ENCODE assay signal across 21 cellular contexts in genomic region chr18:43869451-43870008, GRCh38.
DNase-seq lines count a peak whose midpoint lies in the region; ATAC-seq and TF ChIP-seq lines count a peak whose summit lies in the region.
"Had no signal": no experiment of that assay in that cellular context is flagged by ENCODE, and none has a peak within 500 bp of the region (broad histone marks: within the 10 kb centered on the region; RNA-seq: fewer than 3 reads in every experiment).

No MANE protein-coding gene starts in this region.

- H2AFZ ChIP-seq in GM23338 (peak overlapping the region; percentile 66; the same call in 1 of the 2 replicates), neural progenitor cell (replicated peaks) (peak overlapping the region; percentile 35)

- peaks cover 3% of the 10 kb centered on the region; the same call in 1 of the 2 replicates for H3K9me2 ChIP-seq in GM23338 (ENCODE audit: insufficient read depth)

- no peak overlapping the region for H3K9ac ChIP-seq in neural progenitor cell

- H3K27me3 Mint-ChIP-seq in GM23338 (ENCODE audit: insufficient read depth, low read depth, poor library complexity) (no peaks in the 10 kb centered on the region), neural progenitor cell (ENCODE audit: insufficient read depth, low read depth) (no peaks in the 10 kb centered on the region), Calu3 (ENCODE audit: unreplicated experiment) (no peaks in the 10 kb centered on the region)
- H3K27me3 Mint-ChIP-seq: activated naive CD4-positive, alpha-beta T cell treated with anti-CD3 and anti-CD28 coated beads, Interleukin-2, amount 50 U/mL, for 24 hours had no signal

- BruUV-seq in Calu3 (replicated peaks; lab: Mats Ljungman, UMichigan): no TSS peak

- H3K9me3 ChIP-seq in neural progenitor cell (ENCODE audit: low read depth): no peaks in the 10 kb centered on the region
- H3K9me3 ChIP-seq in right atrium auricular region: no peaks in the 10 kb centered on the region
- H3K9me3 ChIP-seq: tibial nerve had no signal

- intact Hi-C loops in Calu3 (cut with micrococcal nuclease; ENCODE audit: unreplicated experiment): no loop called here

- CTCF ChIA-PET in Calu3 (lab: Charles Lee): no interaction called here

- no peaks in the 10 kb centered on the region for H3K4me1 Mint-ChIP-seq in GM23338
- H3K4me1 Mint-ChIP-seq in neural progenitor cell: peaks cover 6% of the 10 kb centered on the region
- H3K4me1 Mint-ChIP-seq in Calu3 (ENCODE audit: low read depth, unreplicated experiment): no peaks in the 10 kb centered on the region
- H3K4me1 Mint-ChIP-seq: activated naive CD4-positive, alpha-beta T cell treated with anti-CD3 and anti-CD28 coated beads, Interleukin-2, amount 50 U/mL, for 24 hours; naive thymus-derived CD8-positive, alpha-beta T cell had no signal

- DNase-seq in GM23338 (ENCODE audit: low spot score) (no peak), NCI-H446 (lab: John Stamatoyannopoulos, UW) (peak; percentile 57 to 69), dedifferentiated amniotic fluid mesenchymal stem cell (ENCODE audit: extremely low spot score) (peak; percentile 81), neural progenitor cell (ENCODE audit: low spot score) (no peak), right atrium auricular region (ENCODE audit: low spot score) (no peak), Calu3 (no peak)
- DNase-seq: activated CD8-positive, alpha-beta memory T cell treated with anti-CD3 and anti-CD28 coated beads, Interleukin-2, amount 50 U/mL, for 4 hours; GF-D8; left ventricle myocardium superior; naive thymus-derived CD8-positive, alpha-beta T cell; NCI-H1417; NCI-H526 treated with DMSO at 0.1 percent for 48 hours; retina; stimulated activated CD4-positive, alpha-beta T cell treated with anti-CD3 and anti-CD28 coated beads, Interleukin-2, amount 100 ng/mL, for 24 hours; T-helper 2 cell had no signal

- H3F3A ChIP-seq in GM23338 (replicated peaks; ENCODE audit: low read depth) (no peaks in the 10 kb centered on the region), neural progenitor cell (ENCODE audit: low read depth) (no peaks in the 10 kb centered on the region)

- H3K4me3 Mint-ChIP-seq in GM23338 (no peak overlapping the region), neural progenitor cell (no peak overlapping the region), Calu3 (ENCODE audit: low read depth, unreplicated experiment) (no peak overlapping the region)
- H3K4me3 Mint-ChIP-seq: activated naive CD4-positive, alpha-beta T cell treated with anti-CD3 and anti-CD28 coated beads, Interleukin-2, amount 50 U/mL, for 24 hours; naive thymus-derived CD8-positive, alpha-beta T cell had no signal

- TF ChIP-seq CTCF in GM23338 (conservative IDR thresholded peaks at IDR 0.05; ENCODE audit: low read depth in 2 of 2) (no peak), neural progenitor cell (IDR thresholded peaks at IDR 0.05) (no peak), right atrium auricular region (IDR thresholded peaks at IDR 0.05) (no peak), Calu3 (IDR thresholded peaks at IDR 0.05; ENCODE audit: unreplicated experiment) (no peak)

- H3K4me1 ChIP-seq in GM23338 (ENCODE audit: insufficient read depth): no peaks in the 10 kb centered on the region
- no peaks in the 10 kb centered on the region for H3K4me1 ChIP-seq in neural progenitor cell
- peaks cover 0 to 7% of the 10 kb centered on the region in 2 donors for H3K4me1 ChIP-seq in right atrium auricular region

- H3K79me2 ChIP-seq in GM23338 (replicated peaks; ENCODE audit: insufficient read depth) (no peaks in the 10 kb centered on the region), neural progenitor cell (ENCODE audit: low read depth) (no peaks in the 10 kb centered on the region)

- H3K27me3 ChIP-seq in GM23338 (ENCODE audit: insufficient read depth): no peaks in the 10 kb centered on the region
- H3K27me3 ChIP-seq in neural progenitor cell: no peaks in the 10 kb centered on the region
- H3K27me3 ChIP-seq in right atrium auricular region: no peaks in the 10 kb centered on the region
- H3K27me3 ChIP-seq: tibial nerve had no signal

- no peaks in the 10 kb centered on the region; the same call in 2 of the 3 replicates for H3K36me3 Mint-ChIP-seq in GM23338 (ENCODE audit: low read depth)
- H3K36me3 Mint-ChIP-seq in neural progenitor cell: no peaks in the 10 kb centered on the region
- no peaks in the 10 kb centered on the region for H3K36me3 Mint-ChIP-seq in Calu3 (ENCODE audit: insufficient read depth, unreplicated experiment)
- H3K36me3 Mint-ChIP-seq: activated naive CD4-positive, alpha-beta T cell treated with anti-CD3 and anti-CD28 coated beads, Interleukin-2, amount 50 U/mL, for 24 hours; naive thymus-derived CD8-positive, alpha-beta T cell had no signal

- H3K27ac ChIP-seq in GM23338 (ENCODE audit: low read depth) (no peak overlapping the region), neural progenitor cell (no peak overlapping the region), right atrium auricular region (no peak overlapping the region)
- H3K27ac ChIP-seq: RWPE1 had no signal

- no peak for ATAC-seq in GM23338
- no peak for ATAC-seq in esophagus mucosa
- no peak for ATAC-seq in GM18870 (IDR thresholded peaks at IDR 0.05; ENCODE audit: unreplicated experiment)
- ATAC-seq: activated CD4-positive, CD25-positive, alpha-beta regulatory T cell treated with anti-CD3 and anti-CD28 coated beads, Interleukin-2, amount 50 U/mL, for 24 hours; left ventricle myocardium superior; naive thymus-derived CD8-positive, alpha-beta T cell had no signal

- H3K4me3 ChIP-seq in GM23338: no peak overlapping the region
- no peak overlapping the region for H3K4me3 ChIP-seq in neural progenitor cell
- no peak overlapping the region for H3K4me3 ChIP-seq in right atrium auricular region
- H3K4me3 ChIP-seq: tibial nerve had no signal

- H3K4me2 ChIP-seq in GM23338 (no peak overlapping the region), neural progenitor cell (no peak overlapping the region)

- H3K36me3 ChIP-seq in GM23338 (ENCODE audit: insufficient read depth): no peaks in the 10 kb centered on the region
- H3K36me3 ChIP-seq in neural progenitor cell: no peaks in the 10 kb centered on the region
- no peaks in the 10 kb centered on the region for H3K36me3 ChIP-seq in right atrium auricular region
- H3K36me3 ChIP-seq: tibial nerve had no signal

- H3K27ac Mint-ChIP-seq in GM23338 (no peak overlapping the region), neural progenitor cell (no peak overlapping the region), Calu3 (ENCODE audit: unreplicated experiment) (no peak overlapping the region)
- H3K27ac Mint-ChIP-seq: activated naive CD4-positive, alpha-beta T cell treated with anti-CD3 and anti-CD28 coated beads, Interleukin-2, amount 50 U/mL, for 24 hours; naive thymus-derived CD8-positive, alpha-beta T cell had no signal

- H4K20me1 ChIP-seq in GM23338 (replicated peaks; ENCODE audit: insufficient read depth) (no peaks in the 10 kb centered on the region), neural progenitor cell (ENCODE audit: low read depth) (no peaks in the 10 kb centered on the region)

- H3K9me3 Mint-ChIP-seq in GM23338 (peaks cover 2% of the 10 kb centered on the region; the same call in 1 of the 3 replicates), neural progenitor cell (peaks cover 3% of the 10 kb centered on the region), Calu3 (ENCODE audit: low read depth, unreplicated experiment) (no peaks in the 10 kb centered on the region)

TF ChIP-seq in GM23338, 12 proteins besides CTCF, POLR2A, EP300 and RAD21:
- TF ChIP-seq ZNF114 (CRISPR knock-in tag; IDR thresholded peaks at IDR 0.05) (no peak), NANOG (IDR thresholded peaks at IDR 0.05; ENCODE audit: borderline replicate concordance) (no peak), STAT1 (IDR thresholded peaks at IDR 0.05; ENCODE audit: unreplicated experiment) (no peak)

Comparison
In these comparisons a context has a peak if more than half of its experiments do, and no peak if none do; other contexts are left out.
1. DNase-seq: peak in NCI-H446 (2 of 2) and dedifferentiated amniotic fluid mesenchymal stem cell (single experiment); none in GM23338 (single experiment), neural progenitor cell (single experiment), right atrium auricular region (single experiment) and Calu3 (single experiment).